ENCODE assay signal across 26 cellular contexts in genomic region chr2:239913632-239914417, GRCh38.
DNase-seq lines count a peak whose midpoint lies in the region; ATAC-seq and TF ChIP-seq lines count a peak whose summit lies in the region.
"Had no signal": no experiment of that assay in that cellular context is flagged by ENCODE, and none has a peak within 500 bp of the region (broad histone marks: within the 10 kb centered on the region; RNA-seq: fewer than 3 reads in every experiment).

No MANE protein-coding gene starts in this region.

- no peaks in the 10 kb centered on the region for H3K79me2 ChIP-seq in DND-41 (ENCODE audit: insufficient read depth, low read length)

- no peaks in the 10 kb centered on the region for H3K27me3 ChIP-seq in BLaER1
- H3K27me3 ChIP-seq in DND-41 (ENCODE audit: insufficient read depth, low read length, poor library complexity) = no peaks in the 10 kb centered on the region
- no peaks in the 10 kb centered on the region for H3K27me3 ChIP-seq in neutrophil
- H3K27me3 ChIP-seq: ascending aorta, dorsolateral prefrontal cortex, heart left ventricle, left lung, SJSA1 had no signal

- H2AFZ ChIP-seq in DND-41 (ENCODE audit: low read depth, low read length) = no peak overlapping the region

- H3K4me2 ChIP-seq in BLaER1 (peak overlapping the region; percentile 24), DND-41 (ENCODE audit: insufficient read depth, low read length) (no peak overlapping the region)

- no peak overlapping the region for H3K4me3 ChIP-seq in BLaER1
- H3K4me3 ChIP-seq in DND-41 (ENCODE audit: low read depth in 1 of 2, low read length in 2 of 2) = no peak overlapping the region
- H3K4me3 ChIP-seq in coronary artery = no peak overlapping the region
- H3K4me3 ChIP-seq in neutrophil (ENCODE audit: low read depth in 1 of 2, low read length in 1 of 2) = no peak overlapping the region
- H3K4me3 ChIP-seq: ascending aorta, dorsolateral prefrontal cortex, heart left ventricle, left lung, SJSA1 had no signal

- H4K20me1 ChIP-seq in BLaER1 (no peaks in the 10 kb centered on the region), DND-41 (ENCODE audit: insufficient read depth, low read length) (no peaks in the 10 kb centered on the region)

- H3K4me1 ChIP-seq in BLaER1 (peaks cover 46% of the 10 kb centered on the region), DND-41 (ENCODE audit: insufficient read depth, low read length) (peaks cover 13% of the 10 kb centered on the region), neutrophil (ENCODE audit: control insufficient read depth in 1 of 2, insufficient read depth in 1 of 2, low read depth in 1 of 2, low read length in 1 of 2) (peaks cover 45 to 54% of the 10 kb centered on the region in 2 experiments)
- H3K4me1 ChIP-seq: ascending aorta, SJSA1 had no signal

- H3K36me3 ChIP-seq in BLaER1 (peaks cover 16% of the 10 kb centered on the region; the same call in 1 of the 2 replicates), DND-41 (ENCODE audit: insufficient read depth, low read length) (peaks cover 9% of the 10 kb centered on the region; the same call in 1 of the 2 replicates), neutrophil (no peaks in the 10 kb centered on the region)
- H3K36me3 ChIP-seq: ascending aorta, heart left ventricle, left lung, SJSA1 had no signal

- H3K27ac ChIP-seq in BLaER1 (no peak overlapping the region), DND-41 (ENCODE audit: low read length) (no peak overlapping the region), coronary artery (no peak overlapping the region), neutrophil (peak overlapping the region; percentile 99)
- H3K27ac ChIP-seq: ascending aorta, dorsolateral prefrontal cortex, heart left ventricle, SJSA1 had no signal

- DNase-seq in DND-41 (no peak), coronary artery (ENCODE audit: low spot score) (peak; percentile 62), middle frontal gyrus (ENCODE audit: extremely low spot score, low spot score) (no peak)
- DNase-seq in stimulated activated naive CD4-positive, alpha-beta T cell (lab: John Stamatoyannopoulos, UW) = no peak
- DNase-seq: activated CD4-positive, alpha-beta T cell treated with anti-CD3 and anti-CD28 coated beads for 1 hour; activated naive CD4-positive, alpha-beta T cell treated with anti-CD3 and anti-CD28 coated beads, Interleukin-2, amount 50 U/mL, for 16 hours; CD4-positive, CD25-positive, alpha-beta regulatory T cell; KBM-7; left lung; mesendoderm; MM.1S; NCI-H1417 treated with DMSO at 0.1 percent for 48 hours; NCI-H2081 treated with DMSO at 0.1 percent for 48 hours; NCI-H446 treated with DMSO at 0.1 percent for 48 hours; retina; stimulated activated CD4-positive, alpha-beta T cell treated with anti-CD3 and anti-CD28 coated beads, Interleukin-2, amount 100 ng/mL, for 48 hours; stimulated activated naive B cell treated with anti-CD40 and anti-IgM and Interleukin-4, amounts not matched to agents 10 μg/mL and 1 μg/mL and 100 μg/mL, for 72 hours had no signal

- ATAC-seq in DND-41 (ENCODE audit: insufficient read depth, low read depth) (peak; percentile 36; the same call in 2 of the 3 replicates), HG03039 (IDR thresholded peaks at IDR 0.05; ENCODE audit: unreplicated experiment) (no peak)
- ATAC-seq: heart left ventricle; left lung; naive thymus-derived CD4-positive, alpha-beta T cell; stimulated activated naive B cell treated with anti-CD40 and anti-IgM and Interleukin-4, amounts not matched to agents 10 μg/mL and 1 μg/mL and 100 μg/mL, for 72 hours; T-cell had no signal

- no peak overlapping the region for H3K9ac ChIP-seq in BLaER1
- H3K9ac ChIP-seq in DND-41 (ENCODE audit: low read depth, low read length) = no peak overlapping the region

- TF ChIP-seq CTCF in DND-41 (IDR thresholded peaks at IDR 0.05; ENCODE audit: borderline replicate concordance, extremely low read depth, low read length, poor library complexity, severe bottlenecking) (no peak), coronary artery (IDR thresholded peaks at IDR 0.05) (no peak), neutrophil (IDR thresholded peaks at IDR 0.05) (no peak)

- peaks cover 40% of the 10 kb centered on the region for H3K9me3 ChIP-seq in BLaER1
- H3K9me3 ChIP-seq in DND-41 (ENCODE audit: insufficient read depth, low read length, severe bottlenecking) = peaks cover 33% of the 10 kb centered on the region
- H3K9me3 ChIP-seq in neutrophil = peaks cover 13% of the 10 kb centered on the region
